Comparison of ENCODE assay signal across 7 cellular contexts in the genomic region with DNA sequence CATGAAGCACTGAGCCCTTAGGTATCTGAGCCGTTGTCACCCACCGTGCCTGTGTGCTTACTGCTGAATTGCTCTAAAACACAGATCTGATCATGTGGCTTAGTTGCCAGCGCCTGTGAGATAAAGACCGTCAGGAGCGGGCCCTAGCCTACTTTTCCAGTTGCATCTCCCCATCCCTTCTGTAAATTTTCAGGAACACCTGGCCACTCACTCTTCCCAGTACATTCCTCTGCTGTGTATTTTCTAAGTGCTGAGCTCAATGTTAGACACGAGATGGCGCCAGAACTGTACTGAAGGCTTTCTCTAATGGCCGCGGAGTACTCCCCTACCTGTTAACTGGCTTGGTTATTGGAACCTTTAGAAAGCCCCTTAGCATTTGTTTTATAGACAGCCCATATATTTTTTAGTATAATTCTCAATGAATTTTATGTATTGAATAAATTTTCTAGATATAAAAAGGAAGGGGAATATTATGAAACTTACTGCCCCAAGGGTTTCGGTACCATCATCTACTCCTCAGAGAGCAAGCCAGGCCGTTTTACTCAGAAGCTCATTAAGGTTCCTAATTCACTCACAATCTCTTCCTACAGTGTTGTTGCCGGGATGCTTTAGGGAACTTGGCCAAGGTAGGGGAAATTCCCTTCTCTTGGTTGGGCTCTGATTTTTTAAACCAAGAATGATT. TPM values are rescaled to one million over a fixed set of nuclear protein-coding genes. Genes with fewer than 3 reads are reported as not detected.
A peak's percentile ranks its signal among the peaks of the same experiment; 100 is the strongest.
DNase-seq lines count a peak whose midpoint lies in the region; ATAC-seq, FAIRE-seq and TF ChIP-seq lines count a peak whose summit lies in the region.

No MANE protein-coding gene starts in this region.

- no peaks in the 10 kb centered on the region for H3K9me2 ChIP-seq in PC-3 (replicated peaks; ENCODE audit: low read length)

- no peaks in the 10 kb centered on the region for H3K36me3 ChIP-seq in PC-3 (ENCODE audit: low read depth, low read length)
- H3K36me3 ChIP-seq in heart left ventricle: no peaks in the 10 kb centered on the region
- H3K36me3 ChIP-seq in psoas muscle (ENCODE audit: insufficient read depth in 1 of 2, low read depth in 1 of 2): no peaks in the 10 kb centered on the region

- TF ChIP-seq POLR2A in heart left ventricle (IDR thresholded peaks at IDR 0.05): no peak

- H3K36me3 Mint-ChIP-seq in activated naive CD4-positive, alpha-beta T cell treated with anti-CD3 and anti-CD28 coated beads, Interleukin-2, amount 50 U/mL, for 72 hours: peaks cover 31 to 36% of the 10 kb centered on the region in 2 donors

- H4K20me1 ChIP-seq in PC-3 (ENCODE audit: low read length): no peaks in the 10 kb centered on the region

- TF ChIP-seq CTCF in PC-3 (conservative IDR thresholded peaks at IDR 0.05; ENCODE audit: low read depth, low read length) (peak; percentile 94), heart left ventricle (IDR thresholded peaks at IDR 0.05) (peak; percentile 53 to 83 (median 70)), psoas muscle (IDR thresholded peaks at IDR 0.05) (peak; percentile 63)

- FAIRE-seq in HTR-8/SVneo (lab: Jason Lieb, UNC): no peak

- no peaks in the 10 kb centered on the region for H3F3A ChIP-seq in PC-3 (ENCODE audit: low read length, unreplicated experiment)

- H3K79me2 ChIP-seq in PC-3 (ENCODE audit: low read length): no peaks in the 10 kb centered on the region

- peak overlapping the region in 1 of 2 donors; percentile 91 for H3K27ac Mint-ChIP-seq in activated naive CD4-positive, alpha-beta T cell treated with anti-CD3 and anti-CD28 coated beads, Interleukin-2, amount 50 U/mL, for 72 hours

- ATAC-seq in PC-3 (peak; percentile 59), heart left ventricle (peak; percentile 36 to 75 (median 66)), psoas muscle (peak in 3 of 4 donors; percentile 71 to 82 (median 73))
- ATAC-seq in activated naive CD4-positive, alpha-beta T cell treated with anti-CD3 and anti-CD28 coated beads, Interleukin-2, amount 50 U/mL, for 72 hours: peak; percentile 46 to 50

- H3K9me3 Mint-ChIP-seq in activated naive CD4-positive, alpha-beta T cell treated with anti-CD3 and anti-CD28 coated beads, Interleukin-2, amount 50 U/mL, for 72 hours: peaks cover 20 to 41% of the 10 kb centered on the region in 2 donors

- BruUV-seq in PC-3 (replicated peaks; lab: Mats Ljungman, UMichigan): no TSS peak

- DNase-seq in GM04503 (ENCODE audit: low read depth) (peak; percentile 9), HTR-8/SVneo (ENCODE audit: insufficient read length, low spot score) (peak; percentile 72), PC-3 (peak; percentile 90), heart left ventricle (peak in 1 of 5 donors; percentile 44), psoas muscle (no peak), middle frontal gyrus (ENCODE audit: extremely low spot score, low spot score) (no peak)
- DNase-seq in activated naive CD4-positive, alpha-beta T cell treated with anti-CD3 and anti-CD28 coated beads, Interleukin-2, amount 50 U/mL, for 72 hours (ENCODE audit: low spot score in 2 of 2): peak in 1 of 2 donors; percentile 60

- WGBS in heart left ventricle, 4 donors: 18 to 25% (median 20%) methylated on average over 12 of the region's 12 CpGs
- 14 to 17% (median 15%) methylated on average over 12 of the region's 12 CpGs for WGBS in psoas muscle, 3 donors

- CTCF ChIA-PET in PC-3 (lab: Charles Lee): interaction anchor here (0.5 to 1.8 kb wide), 19 partner anchors 11 to 1116 kb away, joined by 3 to 15 read pairs (median 4); a partner anchor contains a TSS

- POLR2A ChIA-PET in PC-3 (lab: Charles Lee; ENCODE audit: unreplicated experiment): interaction anchor here (0.7 kb wide), 2 partner anchors 46 to 446 kb away, joined by 4 read pairs; no protein-coding TSS in a partner anchor

- H3K4me2 ChIP-seq in PC-3 (ENCODE audit: low read length): peak overlapping the region; percentile 99

- H3K4me1 ChIP-seq in PC-3 (ENCODE audit: insufficient read depth, low read length) (peaks cover 18% of the 10 kb centered on the region), heart left ventricle (peaks cover 0 to 20% (median 12%) of the 10 kb centered on the region in 12 donors), psoas muscle (peaks cover 8% of the 10 kb centered on the region)

- H3K9ac ChIP-seq in PC-3 (ENCODE audit: low read length): no peak overlapping the region

- no peak overlapping the region for H3K27ac ChIP-seq in PC-3 (ENCODE audit: low read length)
- H3K27ac ChIP-seq in heart left ventricle: peak overlapping the region in 2 of 12 donors; percentile 63 to 78
- H3K27ac ChIP-seq in psoas muscle: no peak overlapping the region

- peaks cover 14% of the 10 kb centered on the region; the same call in 1 of the 2 replicates for H3K9me3 ChIP-seq in PC-3 (ENCODE audit: low read length)
- H3K9me3 ChIP-seq in heart left ventricle: peaks cover 0 to 24% (median 13%) of the 10 kb centered on the region in 12 donors
- H3K9me3 ChIP-seq in psoas muscle: peaks cover 4% of the 10 kb centered on the region

- H2AFZ ChIP-seq in PC-3 (ENCODE audit: low read length): peak overlapping the region; percentile 99

- H3K4me3 ChIP-seq in PC-3 (ENCODE audit: low read length): peak overlapping the region; percentile 79
- H3K4me3 ChIP-seq in heart left ventricle: peak overlapping the region in 10 of 12 donors; percentile 62 to 78 (median 67)
- H3K4me3 ChIP-seq in psoas muscle: peak overlapping the region; percentile 80

- intact Hi-C loops in PC-3 (cut with micrococcal nuclease) (loop anchor here (1.0 to 2.0 kb wide), 5 partner anchors 31 to 304 kb away; a partner anchor contains a TSS), heart left ventricle (cut with DNase I) (loop anchor here (1.0 to 10.0 kb wide), 12 partner anchors 216 to 571 kb away; a partner anchor contains a TSS), psoas muscle (cut with DNase I) (loop anchor here (5.0 to 10.0 kb wide), 4 partner anchors 221 to 576 kb away; a partner anchor contains a TSS)

- H3K27me3 ChIP-seq in PC-3 (ENCODE audit: low read length) (no peaks in the 10 kb centered on the region), heart left ventricle (no peaks in the 10 kb centered on the region), psoas muscle (ENCODE audit: insufficient read depth in 3 of 3, low read length in 2 of 3) (peaks cover 0 to 38% (median 0%) of the 10 kb centered on the region in 3 donors)

RNA-seq across cellular contexts. Expression of a gene that starts 16.7 kb away (rescaled TPM):
- total RNA-seq in PC-3 (2014; rRNA removed) (16.2 and 18.1 TPM in 2 replicates), heart left ventricle (not detected), psoas muscle (not detected)
- total RNA-seq in activated naive CD4-positive, alpha-beta T cell treated with anti-CD3 and anti-CD28 coated beads, Interleukin-2, amount 50 U/mL, for 72 hours: under 1 TPM; 0.06 to 0.14 TPM
- polyA plus RNA-seq in heart left ventricle (not detected), psoas muscle (under 1 TPM in 1 of 3 donors, not detected in 2; 0.04 TPM)

Comparison
In these comparisons a context has a peak if more than half of its experiments do, and no peak if none do; other contexts are left out.
1. DNase-seq: peak in GM04503 (single experiment), HTR-8/SVneo (single experiment) and PC-3 (single experiment); none in psoas muscle (0 of 2) and middle frontal gyrus (single experiment).
2. RNA of a gene that starts 16.7 kb away (total RNA-seq): 16.2 to 18.1 TPM in PC-3; 0.06 to 0.14 TPM in activated naive CD4-positive, alpha-beta T cell treated with anti-CD3 and anti-CD28 coated beads, Interleukin-2, amount 50 U/mL, for 72 hours, not detected in heart left ventricle and not detected in psoas muscle; every median in the first group is over 10 times any median in the second.
3. Peak in every context shown above with its lines, with median percentiles within 50 percentile points of each other: ATAC-seq, H3K4me3 ChIP-seq and CTCF ChIP-seq.